8 cellular contexts compared by ENCODE assay signal in the genomic region with DNA sequence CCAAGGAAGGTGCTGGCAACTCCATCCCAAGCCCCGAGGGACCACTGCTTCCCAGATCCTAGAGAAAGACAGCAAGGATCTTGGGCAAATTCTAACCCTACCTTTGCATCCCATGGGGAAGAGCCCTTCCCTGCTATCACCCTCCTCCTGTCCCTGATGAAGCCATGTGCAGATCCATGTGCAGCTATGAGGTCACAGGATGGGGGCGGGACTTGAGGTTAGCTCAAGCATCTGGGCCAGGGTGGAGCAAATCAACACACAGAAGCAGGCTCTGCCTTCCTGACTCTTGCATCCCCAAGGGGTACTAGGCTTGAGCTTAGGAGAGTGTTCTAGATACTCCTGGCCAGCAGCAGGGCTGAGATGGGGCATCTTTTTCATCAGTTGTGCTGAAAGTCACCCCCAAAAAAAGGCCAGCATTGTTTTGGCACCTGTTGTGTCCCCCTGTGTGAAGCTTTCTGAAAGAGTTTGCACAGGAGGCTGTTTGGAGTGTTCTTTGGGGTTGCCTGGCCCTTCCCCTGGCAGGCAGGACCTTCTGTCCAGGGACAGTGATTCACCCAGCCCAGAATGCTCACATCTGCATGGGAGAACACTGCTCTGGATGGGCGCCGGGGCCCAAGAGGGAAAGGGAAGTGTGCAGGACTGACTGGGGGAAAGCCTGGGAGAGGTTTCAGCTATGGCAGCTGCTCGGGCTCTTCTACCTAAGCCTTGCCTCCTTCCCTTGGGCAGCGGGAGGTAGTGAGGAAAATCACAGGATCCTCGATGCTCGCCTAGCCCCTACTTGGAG.
DNase-seq lines count a peak whose midpoint lies in the region; ATAC-seq and TF ChIP-seq lines count a peak whose summit lies in the region.

No MANE protein-coding gene starts in this region.

- no peak for ATAC-seq in HG02970 (IDR thresholded peaks at IDR 0.05; ENCODE audit: low FRiP score, unreplicated experiment)

- TF ChIP-seq POLR2A in NB4 (IDR thresholded peaks at IDR 0.05; ENCODE audit: extremely low read depth, insufficient read length), result peak; percentile 22

- DNase-seq in GDM1 (lab: John Stamatoyannopoulos, UW) (peak; percentile 28), NB4 (ENCODE audit: low read depth) (peak; percentile 91), glomerular visceral epithelial cell (ENCODE audit: extremely low spot score) (peak; percentile 51), NCI-H446 treated with DMSO at 0.1 percent for 48 hours (lab: John Stamatoyannopoulos, UW) (no peak), NCI-H2227 (lab: John Stamatoyannopoulos, UW; ENCODE audit: unreplicated experiment) (no peak)
- DNase-seq in activated T-cell treated with anti-CD3 and anti-CD28 coated beads, Interleukin-2, amount 50 U/mL, for 48 hours, result peak; percentile 72 to 78
- peak; percentile 39 for DNase-seq in stimulated activated CD8-positive, alpha-beta memory T cell treated with anti-CD3 and anti-CD28 coated beads, Interleukin-12 subunit alpha, Interleukin-12 subunit beta, amount 100 ng/mL, for 1 hour (ENCODE audit: low read depth)

- H3K4me3 ChIP-seq in NB4 (ENCODE audit: low read depth, low read length), result no peak overlapping the region

- TF ChIP-seq CTCF in NB4 (IDR thresholded peaks at IDR 0.05; ENCODE audit: low read depth, low read length), result no peak

Comparison
In these comparisons a context has a peak if more than half of its experiments do, and no peak if none do; other contexts are left out.
1. DNase-seq: peak in GDM1 (single experiment), NB4 (single experiment), activated T-cell treated with anti-CD3 and anti-CD28 coated beads, Interleukin-2, amount 50 U/mL, for 48 hours (2 of 2), glomerular visceral epithelial cell (single experiment) and stimulated activated CD8-positive, alpha-beta memory T cell treated with anti-CD3 and anti-CD28 coated beads, Interleukin-12 subunit alpha, Interleukin-12 subunit beta, amount 100 ng/mL, for 1 hour (single experiment); none in NCI-H446 treated with DMSO at 0.1 percent for 48 hours (single experiment) and NCI-H2227 (single experiment).